ENCODE assay signal across 1 cellular context in genomic region chr10:26860542-26861325, GRCh38.
TF ChIP-seq lines count a peak whose summit lies in the region.

Gene ABI1 (minus strand): TSS chr10:26860958. CDS start chr10:26860863, 95 bp downstream.

TF ChIP-seq in K562, 482 proteins besides CTCF, POLR2A, EP300 and RAD21 (continued from another document and continues in another):
- TF ChIP-seq YY1 (IDR thresholded peaks at IDR 0.05; ENCODE audit: borderline replicate concordance in 1 of 3, control insufficient read depth in 1 of 3, extremely low read depth in 1 of 3, insufficient read depth in 3 of 3, insufficient read length in 1 of 3, insufficient replicate concordance in 2 of 3, low read depth in 1 of 3, low read length in 2 of 3) (peak; percentile 42 to 84 (median 57)), SUPT5H (IDR thresholded peaks at IDR 0.05) (peak; percentile 95), NR2C2 (CRISPR knock-in tag; IDR thresholded peaks at IDR 0.05) (no peak), NR2C2 (tag; IDR thresholded peaks at IDR 0.05) (peak; percentile 90), GABPA (tag; conservative IDR thresholded peaks at IDR 0.05; ENCODE audit: low read depth) (peak; percentile 67), ILK (tag; IDR thresholded peaks at IDR 0.05; ENCODE audit: borderline replicate concordance, low read depth) (no peak), STAT5B (CRISPR knock-in tag; IDR thresholded peaks at IDR 0.05) (no peak), L3MBTL2 (IDR thresholded peaks at IDR 0.05) (no peak), ZNF318 (IDR thresholded peaks at IDR 0.05; ENCODE audit: borderline replicate concordance in 1 of 2, low read depth in 1 of 2) (no peak), POLR3A (IDR thresholded peaks at IDR 0.05; ENCODE audit: borderline replicate concordance, extremely low read depth, insufficient read depth, insufficient read length) (no peak), HMGN3 (IDR thresholded peaks at IDR 0.05; ENCODE audit: borderline replicate concordance, extremely low read depth, insufficient read length, low read depth, low read length) (peak; percentile 83), HNRNPH1 (optimal IDR thresholded peaks at IDR 0.05; ENCODE audit: low read depth, low read length) (no peak), PCBP1 (IDR thresholded peaks at IDR 0.05; ENCODE audit: low read depth, low read length, poor library complexity, severe bottlenecking) (peak; percentile 43), KDM2B (CRISPR knock-in tag; IDR thresholded peaks at IDR 0.05) (no peak), ZNF695 (CRISPR knock-in tag; IDR thresholded peaks at IDR 0.05) (no peak), ZNF431 (CRISPR knock-in tag; IDR thresholded peaks at IDR 0.05) (no peak), ZNF277 (CRISPR knock-in tag; IDR thresholded peaks at IDR 0.05; ENCODE audit: borderline replicate concordance) (no peak), GATAD2A (IDR thresholded peaks at IDR 0.05) (no peak), NCOA4 (IDR thresholded peaks at IDR 0.05; ENCODE audit: partially characterized antibody) (no peak), SMAD2 (IDR thresholded peaks at IDR 0.05; ENCODE audit: low read depth, low read length) (no peak), XRCC4 (IDR thresholded peaks at IDR 0.05; ENCODE audit: extremely low read depth, insufficient read depth, insufficient read length) (no peak), PYGO2 (tag; IDR thresholded peaks at IDR 0.05) (no peak), ZNF589 (CRISPR knock-in tag; IDR thresholded peaks at IDR 0.05; ENCODE audit: low read depth) (no peak), ZNF197 (CRISPR knock-in tag; IDR thresholded peaks at IDR 0.05; ENCODE audit: low read depth) (no peak), NFE2L1 (tag; IDR thresholded peaks at IDR 0.05; ENCODE audit: borderline replicate concordance, low read depth) (no peak), PPARD (CRISPR knock-in tag; IDR thresholded peaks at IDR 0.05) (no peak), VEZF1 (CRISPR knock-in tag; IDR thresholded peaks at IDR 0.05) (peak; percentile 99), TEAD2 (tag; IDR thresholded peaks at IDR 0.05) (no peak), POLR2H (tag; IDR thresholded peaks at IDR 0.05; ENCODE audit: low read depth) (peak; percentile 80), E2F1 (CRISPR knock-in tag; IDR thresholded peaks at IDR 0.05) (0 out of 2 replicates have a peak, but pooled peaks have one; percentile 39), KAT2B (IDR thresholded peaks at IDR 0.05; ENCODE audit: low read depth, low read length) (no peak), ZNF583 (CRISPR knock-in tag; IDR thresholded peaks at IDR 0.05) (no peak)
- TF ChIP-seq, protein P1, sequence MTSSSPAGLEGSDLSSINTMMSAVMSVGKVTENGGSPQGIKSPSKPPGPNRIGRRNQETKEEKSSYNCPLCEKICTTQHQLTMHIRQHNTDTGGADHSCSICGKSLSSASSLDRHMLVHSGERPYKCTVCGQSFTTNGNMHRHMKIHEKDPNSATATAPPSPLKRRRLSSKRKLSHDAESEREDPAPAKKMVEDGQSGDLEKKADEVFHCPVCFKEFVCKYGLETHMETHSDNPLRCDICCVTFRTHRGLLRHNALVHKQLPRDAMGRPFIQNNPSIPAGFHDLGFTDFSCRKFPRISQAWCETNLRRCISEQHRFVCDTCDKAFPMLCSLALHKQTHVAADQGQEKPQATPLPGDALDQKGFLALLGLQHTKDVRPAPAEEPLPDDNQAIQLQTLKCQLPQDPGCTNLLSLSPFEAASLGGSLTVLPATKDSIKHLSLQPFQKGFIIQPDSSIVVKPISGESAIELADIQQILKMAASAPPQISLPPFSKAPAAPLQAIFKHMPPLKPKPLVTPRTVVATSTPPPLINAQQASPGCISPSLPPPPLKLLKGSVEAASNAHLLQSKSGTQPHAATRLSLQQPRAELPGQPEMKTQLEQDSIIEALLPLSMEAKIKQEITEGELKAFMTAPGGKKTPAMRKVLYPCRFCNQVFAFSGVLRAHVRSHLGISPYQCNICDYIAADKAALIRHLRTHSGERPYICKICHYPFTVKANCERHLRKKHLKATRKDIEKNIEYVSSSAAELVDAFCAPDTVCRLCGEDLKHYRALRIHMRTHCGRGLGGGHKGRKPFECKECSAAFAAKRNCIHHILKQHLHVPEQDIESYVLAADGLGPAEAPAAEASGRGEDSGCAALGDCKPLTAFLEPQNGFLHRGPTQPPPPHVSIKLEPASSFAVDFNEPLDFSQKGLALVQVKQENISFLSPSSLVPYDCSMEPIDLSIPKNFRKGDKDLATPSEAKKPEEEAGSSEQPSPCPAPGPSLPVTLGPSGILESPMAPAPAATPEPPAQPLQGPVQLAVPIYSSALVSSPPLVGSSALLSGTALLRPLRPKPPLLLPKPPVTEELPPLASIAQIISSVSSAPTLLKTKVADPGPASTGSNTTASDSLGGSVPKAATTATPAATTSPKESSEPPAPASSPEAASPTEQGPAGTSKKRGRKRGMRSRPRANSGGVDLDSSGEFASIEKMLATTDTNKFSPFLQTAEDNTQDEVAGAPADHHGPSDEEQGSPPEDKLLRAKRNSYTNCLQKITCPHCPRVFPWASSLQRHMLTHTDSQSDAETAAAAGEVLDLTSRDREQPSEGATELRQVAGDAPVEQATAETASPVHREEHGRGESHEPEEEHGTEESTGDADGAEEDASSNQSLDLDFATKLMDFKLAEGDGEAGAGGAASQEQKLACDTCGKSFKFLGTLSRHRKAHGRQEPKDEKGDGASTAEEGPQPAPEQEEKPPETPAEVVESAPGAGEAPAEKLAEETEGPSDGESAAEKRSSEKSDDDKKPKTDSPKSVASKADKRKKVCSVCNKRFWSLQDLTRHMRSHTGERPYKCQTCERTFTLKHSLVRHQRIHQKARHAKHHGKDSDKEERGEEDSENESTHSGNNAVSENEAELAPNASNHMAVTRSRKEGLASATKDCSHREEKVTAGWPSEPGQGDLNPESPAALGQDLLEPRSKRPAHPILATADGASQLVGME (CRISPR knock-in tag; IDR thresholded peaks at IDR 0.05) = 0 out of 2 replicates have a peak, but pooled peaks have one; percentile 18
- TF ChIP-seq, protein P2, sequence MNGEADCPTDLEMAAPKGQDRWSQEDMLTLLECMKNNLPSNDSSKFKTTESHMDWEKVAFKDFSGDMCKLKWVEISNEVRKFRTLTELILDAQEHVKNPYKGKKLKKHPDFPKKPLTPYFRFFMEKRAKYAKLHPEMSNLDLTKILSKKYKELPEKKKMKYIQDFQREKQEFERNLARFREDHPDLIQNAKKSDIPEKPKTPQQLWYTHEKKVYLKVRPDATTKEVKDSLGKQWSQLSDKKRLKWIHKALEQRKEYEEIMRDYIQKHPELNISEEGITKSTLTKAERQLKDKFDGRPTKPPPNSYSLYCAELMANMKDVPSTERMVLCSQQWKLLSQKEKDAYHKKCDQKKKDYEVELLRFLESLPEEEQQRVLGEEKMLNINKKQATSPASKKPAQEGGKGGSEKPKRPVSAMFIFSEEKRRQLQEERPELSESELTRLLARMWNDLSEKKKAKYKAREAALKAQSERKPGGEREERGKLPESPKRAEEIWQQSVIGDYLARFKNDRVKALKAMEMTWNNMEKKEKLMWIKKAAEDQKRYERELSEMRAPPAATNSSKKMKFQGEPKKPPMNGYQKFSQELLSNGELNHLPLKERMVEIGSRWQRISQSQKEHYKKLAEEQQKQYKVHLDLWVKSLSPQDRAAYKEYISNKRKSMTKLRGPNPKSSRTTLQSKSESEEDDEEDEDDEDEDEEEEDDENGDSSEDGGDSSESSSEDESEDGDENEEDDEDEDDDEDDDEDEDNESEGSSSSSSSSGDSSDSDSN (IDR thresholded peaks at IDR 0.05; ENCODE audit: borderline replicate concordance in 1 of 2, low read depth in 2 of 2, low read length in 2 of 2) = peak; percentile 57 to 63; a peak in 1 of 4 replicates
- TF ChIP-seq, protein P3, sequence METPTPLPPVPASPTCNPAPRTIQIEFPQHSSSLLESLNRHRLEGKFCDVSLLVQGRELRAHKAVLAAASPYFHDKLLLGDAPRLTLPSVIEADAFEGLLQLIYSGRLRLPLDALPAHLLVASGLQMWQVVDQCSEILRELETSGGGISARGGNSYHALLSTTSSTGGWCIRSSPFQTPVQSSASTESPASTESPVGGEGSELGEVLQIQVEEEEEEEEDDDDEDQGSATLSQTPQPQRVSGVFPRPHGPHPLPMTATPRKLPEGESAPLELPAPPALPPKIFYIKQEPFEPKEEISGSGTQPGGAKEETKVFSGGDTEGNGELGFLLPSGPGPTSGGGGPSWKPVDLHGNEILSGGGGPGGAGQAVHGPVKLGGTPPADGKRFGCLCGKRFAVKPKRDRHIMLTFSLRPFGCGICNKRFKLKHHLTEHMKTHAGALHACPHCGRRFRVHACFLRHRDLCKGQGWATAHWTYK (CRISPR knock-in tag; IDR thresholded peaks at IDR 0.05) = no peak
- TF ChIP-seq, protein P4, sequence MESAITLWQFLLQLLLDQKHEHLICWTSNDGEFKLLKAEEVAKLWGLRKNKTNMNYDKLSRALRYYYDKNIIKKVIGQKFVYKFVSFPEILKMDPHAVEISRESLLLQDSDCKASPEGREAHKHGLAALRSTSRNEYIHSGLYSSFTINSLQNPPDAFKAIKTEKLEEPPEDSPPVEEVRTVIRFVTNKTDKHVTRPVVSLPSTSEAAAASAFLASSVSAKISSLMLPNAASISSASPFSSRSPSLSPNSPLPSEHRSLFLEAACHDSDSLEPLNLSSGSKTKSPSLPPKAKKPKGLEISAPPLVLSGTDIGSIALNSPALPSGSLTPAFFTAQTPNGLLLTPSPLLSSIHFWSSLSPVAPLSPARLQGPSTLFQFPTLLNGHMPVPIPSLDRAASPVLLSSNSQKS (CRISPR knock-in tag; IDR thresholded peaks at IDR 0.05) = no peak
